Comparison of ENCODE assay signal across 9 cellular contexts in the genomic region with DNA sequence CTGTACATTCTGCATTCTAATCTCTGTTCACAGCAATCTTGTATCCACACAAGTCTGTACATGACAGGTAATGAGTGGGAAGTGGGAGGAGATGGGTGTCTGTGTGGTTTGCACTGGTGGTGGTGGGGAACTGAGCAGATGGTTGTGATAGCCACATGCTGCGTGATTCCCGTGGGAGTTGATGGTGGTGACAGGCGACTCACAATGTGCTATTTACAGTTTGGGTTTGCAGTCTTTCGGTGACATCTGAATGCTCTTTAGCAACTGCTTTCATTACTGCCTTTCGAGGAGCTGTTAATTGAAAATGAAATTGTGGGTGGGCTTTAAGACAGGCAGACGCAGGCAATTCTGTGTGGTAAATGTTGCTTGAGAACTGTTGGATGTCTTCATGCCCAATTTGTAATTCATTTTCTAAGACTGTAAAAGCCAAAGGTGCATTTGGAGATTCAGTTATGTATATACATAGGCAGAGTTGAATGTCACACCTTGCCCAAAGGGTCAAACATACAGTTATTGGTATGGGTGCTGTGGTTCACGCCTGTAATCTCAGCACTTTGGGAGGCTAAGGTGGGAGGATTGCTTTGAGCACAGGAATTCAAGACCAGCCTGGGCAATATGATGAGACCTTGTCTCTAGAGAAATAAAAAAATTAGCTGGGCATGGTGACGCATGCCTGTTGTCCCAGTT.
DNase-seq lines count a peak whose midpoint lies in the region; ATAC-seq and TF ChIP-seq lines count a peak whose summit lies in the region.
"Had no signal": no experiment of that assay in that cellular context is flagged by ENCODE, and none has a peak within 500 bp of the region (broad histone marks: within the 10 kb centered on the region; RNA-seq: fewer than 3 reads in every experiment).

No MANE protein-coding gene starts in this region.

- no peaks in the 10 kb centered on the region for H3K36me3 ChIP-seq in endodermal cell (ENCODE audit: control insufficient read depth, insufficient read depth, low read length)

- no peak overlapping the region for H3K27ac Mint-ChIP-seq in natural killer cell treated with Interleukin-12 subunit alpha and Interleukin-12 subunit beta and Interleukin-15 and Interleukin-18, amount 100 ng/mL, for 72 hours
- no peak overlapping the region for H3K27ac Mint-ChIP-seq in activated naive CD4-positive, alpha-beta T cell treated with anti-CD3 and anti-CD28 coated beads for 36 hours
- no peak overlapping the region for H3K27ac Mint-ChIP-seq in activated CD4-positive, alpha-beta memory T cell treated with anti-CD3 and anti-CD28 coated beads, Interleukin-2, amount 10 ng/mL, durations not matched to agents 7 days and 5 days
- no peak overlapping the region for H3K27ac Mint-ChIP-seq in endodermal cell
- H3K27ac Mint-ChIP-seq: activated naive CD4-positive, alpha-beta T cell treated with anti-CD3 and anti-CD28 coated beads, Interleukin-2, amount 50 U/mL, for 72 hours; HFFc6 had no signal

- no peaks in the 10 kb centered on the region for H3K27me3 ChIP-seq in endodermal cell (ENCODE audit: control insufficient read depth, insufficient read depth, low read length, poor library complexity, severe bottlenecking)

- CTCF ChIA-PET in activated naive CD4-positive, alpha-beta T cell treated with anti-CD3 and anti-CD28 coated beads for 36 hours (lab: Charles Lee): no interaction called here
- CTCF ChIA-PET in activated CD4-positive, alpha-beta memory T cell treated with anti-CD3 and anti-CD28 coated beads, Interleukin-2, amount 10 ng/mL, durations not matched to agents 7 days and 5 days (lab: Charles Lee): no interaction called here

- no peaks in the 10 kb centered on the region for H3K27me3 Mint-ChIP-seq in natural killer cell treated with Interleukin-12 subunit alpha and Interleukin-12 subunit beta and Interleukin-15 and Interleukin-18, amount 100 ng/mL, for 72 hours
- H3K27me3 Mint-ChIP-seq in activated naive CD4-positive, alpha-beta T cell treated with anti-CD3 and anti-CD28 coated beads for 36 hours (ENCODE audit: low read depth): no peaks in the 10 kb centered on the region
- no peaks in the 10 kb centered on the region for H3K27me3 Mint-ChIP-seq in activated CD4-positive, alpha-beta memory T cell treated with anti-CD3 and anti-CD28 coated beads, Interleukin-2, amount 10 ng/mL, durations not matched to agents 7 days and 5 days
- H3K27me3 Mint-ChIP-seq in endodermal cell (ENCODE audit: insufficient read depth): no peaks in the 10 kb centered on the region

- no peak overlapping the region for H3K9ac ChIP-seq in endodermal cell (ENCODE audit: extremely low read depth, low read length, poor library complexity, severe bottlenecking)

- no peak overlapping the region for H3K27ac ChIP-seq in endodermal cell (ENCODE audit: low read depth, low read length)

- peak overlapping the region; percentile 30 for H3K4me3 Mint-ChIP-seq in natural killer cell treated with Interleukin-12 subunit alpha and Interleukin-12 subunit beta and Interleukin-15 and Interleukin-18, amount 100 ng/mL, for 72 hours
- no peak overlapping the region for H3K4me3 Mint-ChIP-seq in activated naive CD4-positive, alpha-beta T cell treated with anti-CD3 and anti-CD28 coated beads for 36 hours
- no peak overlapping the region for H3K4me3 Mint-ChIP-seq in activated CD4-positive, alpha-beta memory T cell treated with anti-CD3 and anti-CD28 coated beads, Interleukin-2, amount 10 ng/mL, durations not matched to agents 7 days and 5 days
- no peak overlapping the region for H3K4me3 Mint-ChIP-seq in endodermal cell
- H3K4me3 Mint-ChIP-seq: HFFc6 had no signal

- ATAC-seq in GM18520 (IDR thresholded peaks at IDR 0.05; ENCODE audit: unreplicated experiment) (peak; percentile 84), GM21423 (IDR thresholded peaks at IDR 0.05; ENCODE audit: unreplicated experiment) (peak; percentile 90), HG03354 (IDR thresholded peaks at IDR 0.05; ENCODE audit: poor library complexity, severe bottlenecking, unreplicated experiment) (peak; percentile 86)
- peak; percentile 74 to 76 for ATAC-seq in natural killer cell treated with Interleukin-12 subunit alpha and Interleukin-12 subunit beta and Interleukin-15 and Interleukin-18, amount 100 ng/mL, for 72 hours

- no peaks in the 10 kb centered on the region for H3K36me3 Mint-ChIP-seq in natural killer cell treated with Interleukin-12 subunit alpha and Interleukin-12 subunit beta and Interleukin-15 and Interleukin-18, amount 100 ng/mL, for 72 hours
- H3K36me3 Mint-ChIP-seq in activated naive CD4-positive, alpha-beta T cell treated with anti-CD3 and anti-CD28 coated beads for 36 hours (ENCODE audit: low read depth): no peaks in the 10 kb centered on the region
- no peaks in the 10 kb centered on the region for H3K36me3 Mint-ChIP-seq in activated CD4-positive, alpha-beta memory T cell treated with anti-CD3 and anti-CD28 coated beads, Interleukin-2, amount 10 ng/mL, durations not matched to agents 7 days and 5 days (ENCODE audit: low read depth)
- H3K36me3 Mint-ChIP-seq in endodermal cell (ENCODE audit: low read depth): peaks cover 6% of the 10 kb centered on the region

- peaks cover 13% of the 10 kb centered on the region for H3K9me3 ChIP-seq in endodermal cell (ENCODE audit: control insufficient read depth, low read length)

- intact Hi-C loops in activated naive CD4-positive, alpha-beta T cell treated with anti-CD3 and anti-CD28 coated beads for 36 hours (cut with micrococcal nuclease): no loop called here

- H3K4me1 Mint-ChIP-seq in natural killer cell treated with Interleukin-12 subunit alpha and Interleukin-12 subunit beta and Interleukin-15 and Interleukin-18, amount 100 ng/mL, for 72 hours (ENCODE audit: low read depth in 2 of 2): peaks cover 26 to 28% of the 10 kb centered on the region in 2 donors
- H3K4me1 Mint-ChIP-seq in activated naive CD4-positive, alpha-beta T cell treated with anti-CD3 and anti-CD28 coated beads for 36 hours (ENCODE audit: low read depth): no peaks in the 10 kb centered on the region
- H3K4me1 Mint-ChIP-seq in activated CD4-positive, alpha-beta memory T cell treated with anti-CD3 and anti-CD28 coated beads, Interleukin-2, amount 10 ng/mL, durations not matched to agents 7 days and 5 days: no peaks in the 10 kb centered on the region
- peaks cover 16% of the 10 kb centered on the region for H3K4me1 Mint-ChIP-seq in endodermal cell

- TF ChIP-seq CTCF in endodermal cell (conservative IDR thresholded peaks at IDR 0.05): no peak

- 89 to 93% methylated on average over 6 to 8 of the region's 8 CpGs for WGBS in endodermal cell (ENCODE audit: insufficient coverage in 1 of 2, insufficient read length in 1 of 2), 2 experiments

- H3K4me3 ChIP-seq in endodermal cell (ENCODE audit: low read length): no peak overlapping the region

- peaks cover 5% of the 10 kb centered on the region for H3K4me1 ChIP-seq in endodermal cell (ENCODE audit: control insufficient read depth, insufficient read depth, low read length)

- POLR2A ChIA-PET in activated CD4-positive, alpha-beta memory T cell treated with anti-CD3 and anti-CD28 coated beads, Interleukin-2, amount 10 ng/mL, durations not matched to agents 7 days and 5 days (lab: Charles Lee): no interaction called here

- no peaks in the 10 kb centered on the region for H3K9me3 Mint-ChIP-seq in natural killer cell treated with Interleukin-12 subunit alpha and Interleukin-12 subunit beta and Interleukin-15 and Interleukin-18, amount 100 ng/mL, for 72 hours
- no peaks in the 10 kb centered on the region for H3K9me3 Mint-ChIP-seq in activated naive CD4-positive, alpha-beta T cell treated with anti-CD3 and anti-CD28 coated beads for 36 hours
- peaks cover 4% of the 10 kb centered on the region for H3K9me3 Mint-ChIP-seq in activated CD4-positive, alpha-beta memory T cell treated with anti-CD3 and anti-CD28 coated beads, Interleukin-2, amount 10 ng/mL, durations not matched to agents 7 days and 5 days
- peaks cover 3% of the 10 kb centered on the region for H3K9me3 Mint-ChIP-seq in endodermal cell

- peak; percentile 73 for DNase-seq in natural killer cell treated with Interleukin-12 subunit alpha and Interleukin-12 subunit beta and Interleukin-15 and Interleukin-18, amount 100 ng/mL, for 72 hours (ENCODE audit: low spot score)
- DNase-seq in activated naive CD4-positive, alpha-beta T cell treated with anti-CD3 and anti-CD28 coated beads for 36 hours: no peak
- DNase-seq in activated CD4-positive, alpha-beta memory T cell treated with anti-CD3 and anti-CD28 coated beads, Interleukin-2, amount 10 ng/mL, durations not matched to agents 7 days and 5 days: no peak
- no peak for DNase-seq in endodermal cell
- DNase-seq: HFFc6 had no signal
